8 cellular contexts compared by ENCODE assay signal in the genomic region with DNA sequence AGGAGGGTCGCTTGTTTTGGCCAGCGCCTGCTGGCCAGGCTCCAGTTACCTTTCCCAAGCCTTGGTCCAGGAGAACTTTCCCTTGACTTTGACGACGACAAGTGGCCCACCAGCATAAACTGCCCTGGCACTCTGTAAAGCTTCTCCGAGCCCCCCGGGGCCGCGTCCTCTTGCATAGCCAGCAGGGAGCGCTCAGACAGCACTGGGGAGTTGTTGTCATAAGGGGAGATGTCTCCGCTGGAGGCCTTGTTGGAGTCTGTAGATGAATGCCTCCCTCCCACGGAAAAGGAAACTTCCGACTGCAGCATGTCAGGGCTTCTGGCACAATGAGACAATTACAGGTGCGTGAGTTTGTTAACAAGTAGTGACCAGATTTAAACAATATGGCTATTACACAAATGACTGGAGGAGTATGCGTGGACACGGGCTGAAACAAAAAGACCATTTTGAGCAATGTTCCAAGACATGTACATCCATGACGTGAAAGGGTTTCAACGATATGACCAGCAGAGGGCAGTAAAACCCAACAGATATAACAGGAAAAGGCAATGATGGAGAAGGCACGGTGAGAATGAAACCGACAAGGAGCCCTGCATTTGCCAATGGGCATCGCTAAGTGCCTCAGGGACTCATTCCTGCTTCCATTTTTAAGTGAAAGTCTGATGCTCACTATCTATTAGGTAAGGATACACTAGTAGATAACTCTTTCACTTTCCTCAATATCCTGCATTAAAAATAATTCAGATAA. TPM values are rescaled to one million over a fixed set of nuclear protein-coding genes. Genes with fewer than 3 reads are reported as not detected.
DNase-seq lines count a peak whose midpoint lies in the region; ATAC-seq and TF ChIP-seq lines count a peak whose summit lies in the region.

No MANE protein-coding gene starts in this region.

- H3K4me3 ChIP-seq in esophagus muscularis mucosa (no peak overlapping the region), upper lobe of left lung (no peak overlapping the region)

- DNase-seq in COR-L47 (lab: John Stamatoyannopoulos, UW): peak; percentile 22
- DNase-seq in HK-2 (ENCODE audit: unreplicated experiment): peak; percentile 44
- DNase-seq in NCI-H69 (lab: John Stamatoyannopoulos, UW): peak; percentile 83
- DNase-seq in activated CD8-positive, alpha-beta memory T cell treated with anti-CD3 and anti-CD28 coated beads, Interleukin-2, amount 10 ng/mL, durations not matched to agents 7 days and 5 days: peak; percentile 58
- no peak for DNase-seq in esophagus muscularis mucosa (ENCODE audit: extremely low spot score)
- DNase-seq in natural killer cell: no peak
- DNase-seq in upper lobe of left lung: peak; percentile 34 to 49

- CTCF ChIA-PET in activated CD8-positive, alpha-beta memory T cell treated with anti-CD3 and anti-CD28 coated beads, Interleukin-2, amount 10 ng/mL, durations not matched to agents 7 days and 5 days (lab: Charles Lee): no interaction called here

- peaks cover 2% of the 10 kb centered on the region for H3K4me1 Mint-ChIP-seq in activated CD8-positive, alpha-beta memory T cell treated with anti-CD3 and anti-CD28 coated beads, Interleukin-2, amount 10 ng/mL, durations not matched to agents 7 days and 5 days
- peaks cover 0 to 9% of the 10 kb centered on the region in 2 donors for H3K4me1 Mint-ChIP-seq in natural killer cell

- H3K27ac Mint-ChIP-seq in activated CD8-positive, alpha-beta memory T cell treated with anti-CD3 and anti-CD28 coated beads, Interleukin-2, amount 10 ng/mL, durations not matched to agents 7 days and 5 days: no peak overlapping the region
- H3K27ac Mint-ChIP-seq in natural killer cell: no peak overlapping the region

- no peak overlapping the region for H3K4me3 Mint-ChIP-seq in activated CD8-positive, alpha-beta memory T cell treated with anti-CD3 and anti-CD28 coated beads, Interleukin-2, amount 10 ng/mL, durations not matched to agents 7 days and 5 days
- no peak overlapping the region for H3K4me3 Mint-ChIP-seq in natural killer cell

- H3K9me3 Mint-ChIP-seq in activated CD8-positive, alpha-beta memory T cell treated with anti-CD3 and anti-CD28 coated beads, Interleukin-2, amount 10 ng/mL, durations not matched to agents 7 days and 5 days (ENCODE audit: low read depth): no peaks in the 10 kb centered on the region
- H3K9me3 Mint-ChIP-seq in natural killer cell: no peaks in the 10 kb centered on the region

- no peak overlapping the region for H3K27ac ChIP-seq in esophagus muscularis mucosa (replicated peaks in 1 of 4)
- H3K27ac ChIP-seq in upper lobe of left lung: no peak overlapping the region

- no peaks in the 10 kb centered on the region for H3K36me3 Mint-ChIP-seq in activated CD8-positive, alpha-beta memory T cell treated with anti-CD3 and anti-CD28 coated beads, Interleukin-2, amount 10 ng/mL, durations not matched to agents 7 days and 5 days
- no peaks in the 10 kb centered on the region for H3K36me3 Mint-ChIP-seq in natural killer cell

- H3K36me3 ChIP-seq in esophagus muscularis mucosa (peaks cover 0 to 4% (median 0%) of the 10 kb centered on the region in 4 donors), upper lobe of left lung (peaks cover 0 to 4% (median 0%) of the 10 kb centered on the region in 4 donors)

- H3K9me3 ChIP-seq in esophagus muscularis mucosa (no peaks in the 10 kb centered on the region), upper lobe of left lung (no peaks in the 10 kb centered on the region)

- H3K27me3 ChIP-seq in esophagus muscularis mucosa: no peaks in the 10 kb centered on the region
- no peaks in the 10 kb centered on the region for H3K27me3 ChIP-seq in upper lobe of left lung

- TF ChIP-seq CTCF in esophagus muscularis mucosa (IDR thresholded peaks at IDR 0.05) (peak; percentile 57 to 65 (median 62)), natural killer cell (IDR thresholded peaks at IDR 0.05) (peak; percentile 50), upper lobe of left lung (IDR thresholded peaks at IDR 0.05) (peak; percentile 55 to 73 (median 62))

- TF ChIP-seq POLR2A in esophagus muscularis mucosa (IDR thresholded peaks at IDR 0.05; ENCODE audit: low read depth) (no peak), upper lobe of left lung (IDR thresholded peaks at IDR 0.05) (no peak)

- H3K4me1 ChIP-seq in esophagus muscularis mucosa: peaks cover 0 to 9% (median 0%) of the 10 kb centered on the region in 4 donors
- peaks cover 0 to 5% (median 0%) of the 10 kb centered on the region in 4 donors for H3K4me1 ChIP-seq in upper lobe of left lung

- no peaks in the 10 kb centered on the region for H3K27me3 Mint-ChIP-seq in activated CD8-positive, alpha-beta memory T cell treated with anti-CD3 and anti-CD28 coated beads, Interleukin-2, amount 10 ng/mL, durations not matched to agents 7 days and 5 days
- H3K27me3 Mint-ChIP-seq in natural killer cell (ENCODE audit: low read depth in 2 of 2): peaks cover 0 to 36% of the 10 kb centered on the region in 2 donors

- 31% methylated on average over 20 of the region's 20 CpGs for WGBS in esophagus muscularis mucosa
- WGBS in upper lobe of left lung, 2 donors: 33 to 36% methylated on average over 15 to 20 of the region's 20 CpGs

- TF ChIP-seq EP300 in esophagus muscularis mucosa (IDR thresholded peaks at IDR 0.05): no peak
- TF ChIP-seq EP300 in upper lobe of left lung (IDR thresholded peaks at IDR 0.05): no peak

- ATAC-seq in GM19372 (IDR thresholded peaks at IDR 0.05; ENCODE audit: low read depth, unreplicated experiment) (peak; percentile 90), natural killer cell (peak; percentile 73 to 83 (median 73)), upper lobe of left lung (ENCODE audit: low FRiP score in 2 of 2) (peak in 1 of 2 donors; percentile 71)
- peak; percentile 80 for ATAC-seq in activated CD8-positive, alpha-beta memory T cell treated with anti-CD3 and anti-CD28 coated beads, Interleukin-2, amount 10 ng/mL, durations not matched to agents 7 days and 5 days

- intact Hi-C loops in esophagus muscularis mucosa (cut with DNase I): loop anchor here (5.0 to 10.0 kb wide), 2 partner anchors 241 to 628 kb away; no protein-coding TSS in a partner anchor
- intact Hi-C loops in natural killer cell (cut with micrococcal nuclease): loop anchor here (1.0 kb wide), 1 partner anchor 626 kb away; no protein-coding TSS in a partner anchor

RNA-seq across cellular contexts. Expression of gene HCCS, which starts 33.0 kb away (rescaled TPM):
- 10 to 100 TPM; 18.9 to 25.9 TPM for total RNA-seq in activated CD8-positive, alpha-beta memory T cell treated with anti-CD3 and anti-CD28 coated beads, Interleukin-2, amount 10 ng/mL, durations not matched to agents 7 days and 5 days
- total RNA-seq in esophagus muscularis mucosa (10 to 100 TPM; 17.7 to 24.2 (median 22.0) TPM), natural killer cell (1 to 10 TPM; 6.4 to 9.0 (median 7.1) TPM), upper lobe of left lung (10 to 100 TPM in 4 of 6 donors, 1 to 10 TPM in 2; 2.1 to 19.6 (median 12.2) TPM)

Comparison
In these comparisons a context has a peak if more than half of its experiments do, and no peak if none do; other contexts are left out.
1. DNase-seq: peak in COR-L47 (single experiment), HK-2 (single experiment), NCI-H69 (single experiment), activated CD8-positive, alpha-beta memory T cell treated with anti-CD3 and anti-CD28 coated beads, Interleukin-2, amount 10 ng/mL, durations not matched to agents 7 days and 5 days (single experiment) and upper lobe of left lung (2 of 2); none in esophagus muscularis mucosa (single experiment) and natural killer cell (single experiment).
2. Peak in every context shown above with its lines, with median percentiles within 50 percentile points of each other: CTCF ChIP-seq.